In the genomic region with DNA sequence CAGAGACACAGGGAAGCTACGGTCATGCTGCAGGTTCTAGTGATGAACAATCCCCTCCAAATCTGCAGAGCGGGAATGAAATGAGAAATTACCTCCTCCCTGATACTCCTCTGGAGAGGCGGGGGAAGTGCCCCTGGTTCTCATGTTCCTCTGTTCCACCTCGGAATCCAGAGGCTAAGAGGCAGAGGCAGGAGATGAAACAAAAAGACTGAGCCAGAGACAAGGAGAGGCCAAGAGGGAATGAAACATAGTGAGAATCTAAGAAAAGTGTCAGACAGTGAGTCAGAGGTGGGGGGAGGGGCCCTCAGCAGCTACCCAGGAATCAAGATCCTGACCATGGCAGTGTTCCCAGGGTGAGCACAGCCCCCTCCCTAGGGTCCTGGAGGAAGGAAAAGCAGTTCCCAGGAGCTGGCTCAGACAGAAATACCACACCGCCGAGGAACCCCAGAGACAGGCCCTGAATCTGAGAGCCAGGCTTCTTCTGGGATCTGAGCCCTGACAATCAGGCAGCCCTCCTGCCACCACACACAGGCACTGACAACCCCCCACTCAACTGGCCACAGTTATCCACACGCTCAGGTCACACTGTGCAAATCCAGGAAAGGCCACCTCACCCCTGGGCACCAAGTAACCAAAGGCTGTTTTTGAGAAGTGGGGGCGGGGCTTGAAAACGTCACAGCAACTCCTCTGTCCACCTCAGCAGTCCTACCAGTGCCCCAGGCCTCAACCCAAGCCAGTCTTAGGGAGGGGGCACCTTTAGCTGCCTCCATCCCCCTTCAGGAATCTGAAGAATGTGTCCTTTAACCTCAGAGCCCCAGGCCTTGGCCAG, we compare ENCODE assay signal across 8 cellular contexts. TPM values are rescaled to one million over a fixed set of nuclear protein-coding genes. Genes with fewer than 3 reads are reported as not detected.
A peak's percentile ranks its signal among the peaks of the same experiment; 100 is the strongest.
DNase-seq lines count a peak whose midpoint lies in the region; ATAC-seq and TF ChIP-seq lines count a peak whose summit lies in the region.

No MANE protein-coding gene starts in this region.

- DNase-seq in NCI-H446 treated with DMSO at 0.1 percent for 48 hours (lab: John Stamatoyannopoulos, UW) (peak; percentile 48), fibroblast of villous mesenchyme (ENCODE audit: low read depth) (peak; percentile 98), NCI-H1105 treated with DMSO at 0.1 percent for 48 hours (lab: John Stamatoyannopoulos, UW) (no peak)
- peak; percentile 41 for DNase-seq in activated gamma-delta T cell treated with anti-CD3 and anti-CD28 coated beads, Interleukin-2, amount 50 U/mL, for 16 hours (ENCODE audit: low read depth)

- peaks cover 67% of the 10 kb centered on the region for H3K4me1 Mint-ChIP-seq in nephron

- H3K36me3 ChIP-seq in ES-I3 (ENCODE audit: insufficient read depth, low read length), result no peaks in the 10 kb centered on the region

- no peaks in the 10 kb centered on the region for H3K9me3 Mint-ChIP-seq in nephron

- peak overlapping the region; percentile 63 for H3K9ac ChIP-seq in ES-I3 (ENCODE audit: low read depth, low read length)

- H3K9me3 ChIP-seq in ES-I3 (ENCODE audit: control insufficient read depth, insufficient read depth, low read length), result no peaks in the 10 kb centered on the region

- no peaks in the 10 kb centered on the region for H3K27me3 Mint-ChIP-seq in nephron (ENCODE audit: low read depth)

- TF ChIP-seq CTCF in fibroblast of villous mesenchyme (IDR thresholded peaks at IDR 0.05; ENCODE audit: insufficient read depth, low read depth, low read length) (no peak), nephron (IDR thresholded peaks at IDR 0.05; ENCODE audit: unreplicated experiment in 3 of 3) (no peak)

- peak overlapping the region; percentile 96 to 98 (median 96) for H3K27ac Mint-ChIP-seq in nephron

- H3K4me1 ChIP-seq in ES-I3 (ENCODE audit: insufficient read depth, low read length), result peaks cover 54% of the 10 kb centered on the region

- H3K27ac ChIP-seq in temporal lobe (ENCODE audit: low read depth, low read length), result peak overlapping the region; percentile 82

- H3K4me3 ChIP-seq in fibroblast of villous mesenchyme (ENCODE audit: low read depth, low read length), result peak overlapping the region; percentile 91

- peaks cover 7% of the 10 kb centered on the region for H3K36me3 Mint-ChIP-seq in nephron (ENCODE audit: low read depth)

- no peak for ATAC-seq in HG03139 (IDR thresholded peaks at IDR 0.05; ENCODE audit: unreplicated experiment)

- H3K4me3 Mint-ChIP-seq in nephron, result peak overlapping the region; percentile 95 to 100 (median 99)

RNA-seq across cellular contexts. Expression of gene CSRNP1, which starts 2.4 kb away (rescaled TPM):
- 16.8 and 20.7 TPM in 2 replicates for total RNA-seq in fibroblast of villous mesenchyme
- 3.7 TPM for total RNA-seq in temporal lobe

RNA-seq across cellular contexts. Expression of gene XIRP1, which starts 41.4 kb away (rescaled TPM):
- total RNA-seq in fibroblast of villous mesenchyme (under 0.01 TPM in 1 of 2 replicates, not detected in the other), temporal lobe (not detected)

RNA-seq across cellular contexts. Expression of gene TTC21A, which starts 43.5 kb away (rescaled TPM):
- total RNA-seq in fibroblast of villous mesenchyme (3.5 and 3.9 TPM in 2 replicates), temporal lobe (2.0 TPM)

RNA-seq across cellular contexts. Expression of gene GORASP1, which starts 43.6 kb away (rescaled TPM):
- total RNA-seq in fibroblast of villous mesenchyme (44.9 and 50.9 TPM in 2 replicates), temporal lobe (18.2 TPM)
